ENCODE assay signal across 8 cellular contexts in genomic region chr4:48343035-48343434, GRCh38. TPM values are rescaled to one million over a fixed set of nuclear protein-coding genes. Genes with fewer than 3 reads are reported as not detected.
DNase-seq lines count a peak whose midpoint lies in the region; ATAC-seq, FAIRE-seq and TF ChIP-seq lines count a peak whose summit lies in the region.

No MANE protein-coding gene starts in this region.

- H3K79me2 ChIP-seq in keratinocyte (ENCODE audit: control insufficient read depth, insufficient read depth, low read length) = peaks cover 64% of the 10 kb centered on the region

- peak overlapping the region; percentile 52 for H3K27ac Mint-ChIP-seq in activated CD8-positive, alpha-beta memory T cell treated with anti-CD3 and anti-CD28 coated beads, Interleukin-2, amount 10 ng/mL, durations not matched to agents 7 days and 5 days
- H3K27ac Mint-ChIP-seq in activated T-helper 1 cell treated with anti-CD3 and anti-CD28 coated beads, Interleukin-12 subunit alpha, Interleukin-12 subunit beta, Interleukin-2, Interleukin-4 antibody, amounts not matched to agents 30 ng/mL and 10 ng/mL and 1 ng/mL, durations not matched to agents 14 hours and 24 hours and 36 hours = peak overlapping the region; percentile 6

- no peaks in the 10 kb centered on the region for H3K9me3 ChIP-seq in keratinocyte (ENCODE audit: control insufficient read depth, low read depth, low read length)
- H3K9me3 ChIP-seq in thymus (ENCODE audit: control insufficient read depth) = no peaks in the 10 kb centered on the region

- H3K36me3 Mint-ChIP-seq in activated CD8-positive, alpha-beta memory T cell treated with anti-CD3 and anti-CD28 coated beads, Interleukin-2, amount 10 ng/mL, durations not matched to agents 7 days and 5 days = peaks cover 8% of the 10 kb centered on the region
- H3K36me3 Mint-ChIP-seq in activated T-helper 1 cell treated with anti-CD3 and anti-CD28 coated beads, Interleukin-12 subunit alpha, Interleukin-12 subunit beta, Interleukin-2, Interleukin-4 antibody, amounts not matched to agents 30 ng/mL and 10 ng/mL and 1 ng/mL, durations not matched to agents 14 hours and 24 hours and 36 hours (ENCODE audit: low read depth) = peaks cover 5% of the 10 kb centered on the region

- H3K36me3 ChIP-seq in keratinocyte (ENCODE audit: control insufficient read depth in 2 of 2, extremely low read depth in 1 of 2, insufficient read depth in 2 of 2, low read length in 2 of 2) = no peaks in the 10 kb centered on the region
- no peaks in the 10 kb centered on the region for H3K36me3 ChIP-seq in thymus (ENCODE audit: control insufficient read depth, insufficient read depth)

- DNase-seq in activated CD8-positive, alpha-beta memory T cell treated with anti-CD3 and anti-CD28 coated beads, Interleukin-2, amount 10 ng/mL, durations not matched to agents 7 days and 5 days = no peak
- DNase-seq in activated CD8-positive, alpha-beta memory T cell treated with anti-CD3 and anti-CD28 coated beads for 24 hours = no peak
- no peak for DNase-seq in activated T-helper 1 cell treated with anti-CD3 and anti-CD28 coated beads, Interleukin-12 subunit alpha, Interleukin-12 subunit beta, Interleukin-2, Interleukin-4 antibody, amounts not matched to agents 30 ng/mL and 10 ng/mL and 1 ng/mL, durations not matched to agents 14 hours and 24 hours and 36 hours (ENCODE audit: low spot score)
- no peak for DNase-seq in keratinocyte (ENCODE audit: low read depth, low spot score)
- DNase-seq in SKM-1 (lab: John Stamatoyannopoulos, UW; ENCODE audit: unreplicated experiment) = no peak
- no peak for DNase-seq in cerebellum (ENCODE audit: low spot score)

- TF ChIP-seq CTCF in keratinocyte (optimal IDR thresholded peaks at IDR 0.05 in 1 of 3, IDR thresholded peaks at IDR 0.05 in 1 of 3, conservative IDR thresholded peaks at IDR 0.05 in 1 of 3; ENCODE audit: extremely low read depth in 1 of 3, insufficient read depth in 2 of 3, low read length in 3 of 3) = no peak

- H3K4me1 ChIP-seq in keratinocyte (ENCODE audit: control insufficient read depth, extremely low read depth, insufficient read depth, low read length) = peaks cover 48% of the 10 kb centered on the region
- peaks cover 8% of the 10 kb centered on the region for H3K4me1 ChIP-seq in thymus (ENCODE audit: control insufficient read depth, insufficient read depth, low read length)

- no peaks in the 10 kb centered on the region for H3K27me3 Mint-ChIP-seq in activated CD8-positive, alpha-beta memory T cell treated with anti-CD3 and anti-CD28 coated beads, Interleukin-2, amount 10 ng/mL, durations not matched to agents 7 days and 5 days
- H3K27me3 Mint-ChIP-seq in activated T-helper 1 cell treated with anti-CD3 and anti-CD28 coated beads, Interleukin-12 subunit alpha, Interleukin-12 subunit beta, Interleukin-2, Interleukin-4 antibody, amounts not matched to agents 30 ng/mL and 10 ng/mL and 1 ng/mL, durations not matched to agents 14 hours and 24 hours and 36 hours (ENCODE audit: insufficient read depth) = no peaks in the 10 kb centered on the region

- 39% methylated on average over 3 of the region's 3 CpGs for WGBS in thymus

- H3K9me1 ChIP-seq in keratinocyte (ENCODE audit: control insufficient read depth, extremely low read depth, insufficient read depth, low read length) = peaks cover 2% of the 10 kb centered on the region

- peaks cover 41% of the 10 kb centered on the region for H3K4me1 Mint-ChIP-seq in activated CD8-positive, alpha-beta memory T cell treated with anti-CD3 and anti-CD28 coated beads, Interleukin-2, amount 10 ng/mL, durations not matched to agents 7 days and 5 days
- H3K4me1 Mint-ChIP-seq in activated T-helper 1 cell treated with anti-CD3 and anti-CD28 coated beads, Interleukin-12 subunit alpha, Interleukin-12 subunit beta, Interleukin-2, Interleukin-4 antibody, amounts not matched to agents 30 ng/mL and 10 ng/mL and 1 ng/mL, durations not matched to agents 14 hours and 24 hours and 36 hours (ENCODE audit: low read depth) = peaks cover 76% of the 10 kb centered on the region

- CTCF ChIA-PET in activated CD8-positive, alpha-beta memory T cell treated with anti-CD3 and anti-CD28 coated beads, Interleukin-2, amount 10 ng/mL, durations not matched to agents 7 days and 5 days (lab: Charles Lee) = interaction anchor here (0.7 to 1.3 kb wide), 3 partner anchors 17 to 88 kb away, joined by 3 to 5 read pairs (median 3); no protein-coding TSS in a partner anchor

- no peak for ATAC-seq in activated CD8-positive, alpha-beta memory T cell treated with anti-CD3 and anti-CD28 coated beads, Interleukin-2, amount 10 ng/mL, durations not matched to agents 7 days and 5 days
- no peak for ATAC-seq in HG03565 (IDR thresholded peaks at IDR 0.05; ENCODE audit: unreplicated experiment)

- H3K27ac ChIP-seq in keratinocyte (ENCODE audit: control insufficient read depth, insufficient read depth, low read length) = peak overlapping the region; percentile 62
- H3K27ac ChIP-seq in thymus (ENCODE audit: low read depth) = no peak overlapping the region

- H2AFZ ChIP-seq in keratinocyte (ENCODE audit: control insufficient read depth, low read length) = no peak overlapping the region

- peak overlapping the region; percentile 93 for H3K4me3 Mint-ChIP-seq in activated CD8-positive, alpha-beta memory T cell treated with anti-CD3 and anti-CD28 coated beads, Interleukin-2, amount 10 ng/mL, durations not matched to agents 7 days and 5 days
- peak overlapping the region; percentile 98 for H3K4me3 Mint-ChIP-seq in activated T-helper 1 cell treated with anti-CD3 and anti-CD28 coated beads, Interleukin-12 subunit alpha, Interleukin-12 subunit beta, Interleukin-2, Interleukin-4 antibody, amounts not matched to agents 30 ng/mL and 10 ng/mL and 1 ng/mL, durations not matched to agents 14 hours and 24 hours and 36 hours

- H3K4me3 ChIP-seq in keratinocyte (ENCODE audit: control insufficient read depth in 2 of 3, extremely low read depth in 1 of 3, insufficient read depth in 2 of 3, low read depth in 1 of 3, low read length in 3 of 3) (peak overlapping the region; percentile 72 to 90 (median 88)), thymus (ENCODE audit: low read length) (peak overlapping the region; percentile 75)

- no peak for FAIRE-seq in keratinocyte (lab: Jason Lieb, UNC)

- intact Hi-C loops in activated T-helper 1 cell treated with anti-CD3 and anti-CD28 coated beads, Interleukin-12 subunit alpha, Interleukin-12 subunit beta, Interleukin-2, Interleukin-4 antibody, amounts not matched to agents 30 ng/mL and 10 ng/mL and 1 ng/mL, durations not matched to agents 14 hours and 24 hours and 36 hours (cut with micrococcal nuclease) = loop anchor here (5.0 kb wide), 1 partner anchor 154 kb away; no protein-coding TSS in a partner anchor

- peak overlapping the region; percentile 84 for H3K9ac ChIP-seq in keratinocyte (ENCODE audit: control insufficient read depth, extremely low read depth, insufficient read depth, low read length)

- H3K4me2 ChIP-seq in keratinocyte (ENCODE audit: control insufficient read depth, extremely low read depth, insufficient read depth, low read depth, low read length) = peak overlapping the region; percentile 66

- peaks cover 3% of the 10 kb centered on the region for H4K20me1 ChIP-seq in keratinocyte (ENCODE audit: control insufficient read depth, extremely low read depth, insufficient read depth, low read length)

- no peaks in the 10 kb centered on the region for H3K27me3 ChIP-seq in keratinocyte (ENCODE audit: control insufficient read depth, extremely low read depth, insufficient read depth, low read length)
- H3K27me3 ChIP-seq in thymus (ENCODE audit: control insufficient read depth, insufficient read depth) = no peaks in the 10 kb centered on the region

- dilution Hi-C loops in keratinocyte (cut with MboI; ENCODE audit: extremely low pct_ligation_motif_present, low sequenced_read_pairs) = no loop called here

- H3K9me3 Mint-ChIP-seq in activated CD8-positive, alpha-beta memory T cell treated with anti-CD3 and anti-CD28 coated beads, Interleukin-2, amount 10 ng/mL, durations not matched to agents 7 days and 5 days (ENCODE audit: low read depth) = no peaks in the 10 kb centered on the region
- H3K9me3 Mint-ChIP-seq in activated T-helper 1 cell treated with anti-CD3 and anti-CD28 coated beads, Interleukin-12 subunit alpha, Interleukin-12 subunit beta, Interleukin-2, Interleukin-4 antibody, amounts not matched to agents 30 ng/mL and 10 ng/mL and 1 ng/mL, durations not matched to agents 14 hours and 24 hours and 36 hours = no peaks in the 10 kb centered on the region

RNA-seq across cellular contexts. Expression of gene SLAIN2, which starts 1.7 kb away (rescaled TPM):
- total RNA-seq in activated CD8-positive, alpha-beta memory T cell treated with anti-CD3 and anti-CD28 coated beads, Interleukin-2, amount 10 ng/mL, durations not matched to agents 7 days and 5 days = 10 to 100 TPM; 55.3 to 61.6 TPM
- total RNA-seq in activated T-helper 1 cell treated with anti-CD3 and anti-CD28 coated beads, Interleukin-12 subunit alpha, Interleukin-12 subunit beta, Interleukin-2, Interleukin-4 antibody, amounts not matched to agents 30 ng/mL and 10 ng/mL and 1 ng/mL, durations not matched to agents 14 hours and 24 hours and 36 hours = 71.4 and 79.4 TPM in 2 replicates
- polyA plus RNA-seq in keratinocyte (57.0 to 72.4 TPM (median 69.1 TPM) in 3 replicates), thymus (21.2 TPM)
- 165 TPM for polyA plus RNA-seq in keratinocyte (2011; ENCODE audit: low read depth)
- 66.9 and 127 TPM in 2 replicates for polyA plus RNA-seq in keratinocyte (2011; cell fraction: cytosol; rRNA removed)
- 86.3 and 92.6 TPM in 2 replicates for polyA plus RNA-seq in keratinocyte (2011; cell fraction: nucleus; rRNA removed)
- 61.0 and 120 TPM in 2 replicates for polyA plus RNA-seq in keratinocyte (2012; ENCODE audit: low replicate concordance)
- 45.3 to 69.1 TPM (median 46.9 TPM) in 3 replicates for polyA minus RNA-seq in keratinocyte
- 22.8 TPM for polyA minus RNA-seq in keratinocyte (2011; cell fraction: cytosol; rRNA and poly(A)+ RNA removed)
- polyA minus RNA-seq in keratinocyte (2011; cell fraction: nucleus; rRNA and poly(A)+ RNA removed) = 28.4 and 62.3 TPM in 2 replicates
- 85.7 TPM for total RNA-seq in cerebellum
